ENCODE assay signal across 8 cellular contexts in genomic region chr11:31813242-31813960, GRCh38. TPM values are rescaled to one million over a fixed set of nuclear protein-coding genes. Genes with fewer than 3 reads are reported as not detected.
A peak's percentile ranks its signal among the peaks of the same experiment; 100 is the strongest.
DNase-seq lines count a peak whose midpoint lies in the region; ATAC-seq, FAIRE-seq and TF ChIP-seq lines count a peak whose summit lies in the region.

No MANE protein-coding gene starts in this region.

- H3K4me1 ChIP-seq in kidney (ENCODE audit: control insufficient read depth in 1 of 2, insufficient read depth in 1 of 2, low read depth in 1 of 2, low read length in 2 of 2), result peaks cover 8 to 34% of the 10 kb centered on the region in 2 donors
- H3K4me1 ChIP-seq in subcutaneous abdominal adipose tissue (ENCODE audit: control insufficient read depth in 5 of 5, insufficient read depth in 5 of 5, low read length in 5 of 5), result peaks cover 0 to 85% (median 84%) of the 10 kb centered on the region in 5 donors

- H3K27ac Mint-ChIP-seq in activated CD4-positive, alpha-beta T cell treated with anti-CD3 and anti-CD28 coated beads for 36 hours, result no peak overlapping the region
- H3K27ac Mint-ChIP-seq in activated CD8-positive, alpha-beta T cell treated with anti-CD3 and anti-CD28 coated beads for 36 hours, result no peak overlapping the region

- no peak overlapping the region for H3K9ac ChIP-seq in kidney (ENCODE audit: low read length in 2 of 2)
- no peak overlapping the region for H3K9ac ChIP-seq in subcutaneous abdominal adipose tissue (ENCODE audit: low read length in 5 of 5)

- peak overlapping the region; percentile 45 to 48 for H3K4me3 ChIP-seq in kidney (ENCODE audit: low read length in 2 of 2)
- peak overlapping the region in 4 of 5 donors; percentile 51 to 69 (median 62) for H3K4me3 ChIP-seq in subcutaneous abdominal adipose tissue (ENCODE audit: low read depth in 1 of 5, low read length in 5 of 5)

- no peak for DNase-seq in activated CD4-positive, alpha-beta T cell treated with anti-CD3 and anti-CD28 coated beads for 36 hours
- no peak for DNase-seq in activated CD4-positive, alpha-beta T cell treated with anti-CD3 and anti-CD28 coated beads for 1 hour
- no peak for DNase-seq in activated CD8-positive, alpha-beta T cell treated with anti-CD3 and anti-CD28 coated beads for 36 hours
- DNase-seq in kidney (no peak), H54 (ENCODE audit: insufficient read length, low spot score) (no peak), hepatic stellate cell (ENCODE audit: low spot score) (no peak)

- H3K36me3 ChIP-seq in kidney (ENCODE audit: control insufficient read depth in 1 of 2, insufficient read depth in 2 of 2, low read length in 2 of 2) (no peaks in the 10 kb centered on the region), subcutaneous abdominal adipose tissue (ENCODE audit: control insufficient read depth in 5 of 5, insufficient read depth in 5 of 5, low read length in 5 of 5) (no peaks in the 10 kb centered on the region)

- H3K4me1 Mint-ChIP-seq in activated CD4-positive, alpha-beta T cell treated with anti-CD3 and anti-CD28 coated beads for 36 hours, result peaks cover 51% of the 10 kb centered on the region
- H3K4me1 Mint-ChIP-seq in activated CD8-positive, alpha-beta T cell treated with anti-CD3 and anti-CD28 coated beads for 36 hours (ENCODE audit: low read depth), result peaks cover 53% of the 10 kb centered on the region

- H3K27ac ChIP-seq in kidney (ENCODE audit: low read depth in 2 of 2, low read length in 2 of 2), result no peak overlapping the region
- no peak overlapping the region for H3K27ac ChIP-seq in subcutaneous abdominal adipose tissue (ENCODE audit: low read depth, low read length)

- H3K9me3 Mint-ChIP-seq in activated CD4-positive, alpha-beta T cell treated with anti-CD3 and anti-CD28 coated beads for 36 hours (ENCODE audit: low read depth), result no peaks in the 10 kb centered on the region
- H3K9me3 Mint-ChIP-seq in activated CD8-positive, alpha-beta T cell treated with anti-CD3 and anti-CD28 coated beads for 36 hours, result no peaks in the 10 kb centered on the region

- POLR2A ChIA-PET in activated CD4-positive, alpha-beta T cell treated with anti-CD3 and anti-CD28 coated beads for 36 hours (lab: Charles Lee), result no interaction called here
- POLR2A ChIA-PET in activated CD8-positive, alpha-beta T cell treated with anti-CD3 and anti-CD28 coated beads for 36 hours (lab: Charles Lee), result interaction anchor here (1.0 to 1.3 kb wide), 2 partner anchors 9 to 11 kb away, joined by 4 read pairs; no protein-coding TSS in a partner anchor

- H3K9me3 ChIP-seq in kidney (ENCODE audit: control insufficient read depth in 1 of 2, low read length in 2 of 2) (no peaks in the 10 kb centered on the region), subcutaneous abdominal adipose tissue (ENCODE audit: control insufficient read depth in 5 of 5, low read length in 5 of 5) (no peaks in the 10 kb centered on the region)

- no peak for TF ChIP-seq POLR2A in H54 (IDR thresholded peaks at IDR 0.05; ENCODE audit: low read depth, low read length)

- no peaks in the 10 kb centered on the region for H3K36me3 Mint-ChIP-seq in activated CD4-positive, alpha-beta T cell treated with anti-CD3 and anti-CD28 coated beads for 36 hours (ENCODE audit: low read depth)
- H3K36me3 Mint-ChIP-seq in activated CD8-positive, alpha-beta T cell treated with anti-CD3 and anti-CD28 coated beads for 36 hours (ENCODE audit: low read depth), result no peaks in the 10 kb centered on the region

- peaks cover 60% of the 10 kb centered on the region for H3K27me3 Mint-ChIP-seq in activated CD4-positive, alpha-beta T cell treated with anti-CD3 and anti-CD28 coated beads for 36 hours
- peaks cover 70% of the 10 kb centered on the region for H3K27me3 Mint-ChIP-seq in activated CD8-positive, alpha-beta T cell treated with anti-CD3 and anti-CD28 coated beads for 36 hours

- intact Hi-C loops in activated CD4-positive, alpha-beta T cell treated with anti-CD3 and anti-CD28 coated beads for 36 hours (cut with DNase I, micrococcal nuclease), result loop anchor here (5.0 to 10.0 kb wide), 3 partner anchors 279 to 419 kb away; partner anchors contain the start of genes ELP4 (in 1 of the 2), IMMP1L (in 1 of the 2) and RCN1 (in 1 of the 2)
- intact Hi-C loops in activated CD8-positive, alpha-beta T cell treated with anti-CD3 and anti-CD28 coated beads for 36 hours (cut with micrococcal nuclease), result no loop called here
- intact Hi-C loops in kidney (cut with DNase I), result no loop called here

- peak overlapping the region; percentile 51 for H3K4me3 Mint-ChIP-seq in activated CD4-positive, alpha-beta T cell treated with anti-CD3 and anti-CD28 coated beads for 36 hours
- H3K4me3 Mint-ChIP-seq in activated CD8-positive, alpha-beta T cell treated with anti-CD3 and anti-CD28 coated beads for 36 hours, result peak overlapping the region; percentile 51

- no peak for ATAC-seq in activated CD4-positive, alpha-beta T cell treated with anti-CD3 and anti-CD28 coated beads for 36 hours
- ATAC-seq in activated CD8-positive, alpha-beta T cell treated with anti-CD3 and anti-CD28 coated beads for 36 hours, result no peak
- ATAC-seq in HG02981 (IDR thresholded peaks at IDR 0.05; ENCODE audit: unreplicated experiment), result no peak

- peaks cover 63 to 95% (median 83%) of the 10 kb centered on the region in 5 donors for H3K27me3 ChIP-seq in subcutaneous abdominal adipose tissue (ENCODE audit: control insufficient read depth in 5 of 5, insufficient read depth in 4 of 5, low read length in 5 of 5)

- no peak for FAIRE-seq in kidney (lab: Jason Lieb, UNC)
- FAIRE-seq in H54 (lab: Jason Lieb, UNC), result no peak

- TF ChIP-seq CTCF in activated CD8-positive, alpha-beta T cell treated with anti-CD3 and anti-CD28 coated beads for 36 hours (IDR thresholded peaks at IDR 0.05), result no peak
- no peak for TF ChIP-seq CTCF in kidney (IDR thresholded peaks at IDR 0.05; ENCODE audit: borderline replicate concordance, extremely low read depth, insufficient read depth)

- CTCF ChIA-PET in activated CD4-positive, alpha-beta T cell treated with anti-CD3 and anti-CD28 coated beads for 36 hours (lab: Charles Lee), result no interaction called here
- CTCF ChIA-PET in activated CD8-positive, alpha-beta T cell treated with anti-CD3 and anti-CD28 coated beads for 36 hours (lab: Charles Lee), result no interaction called here

RNA-seq across cellular contexts. Expression of gene PAX6, which starts 2.3 kb away (rescaled TPM):
- under 1 TPM in 1 of 2 experiments, not detected in 1; 0.07 TPM for total RNA-seq in activated CD4-positive, alpha-beta T cell treated with anti-CD3 and anti-CD28 coated beads for 36 hours
- not detected for total RNA-seq in activated CD8-positive, alpha-beta T cell treated with anti-CD3 and anti-CD28 coated beads for 36 hours
- not detected for total RNA-seq in kidney
- polyA plus RNA-seq in kidney (ENCODE audit: insufficient read depth, low read depth, low replicate concordance), result not detected

Comparison
In these comparisons a context has a peak if more than half of its experiments do, and no peak if none do; other contexts are left out.
1. intact Hi-C loops: an anchor here in activated CD4-positive, alpha-beta T cell treated with anti-CD3 and anti-CD28 coated beads for 36 hours (5.0 to 10.0 kb wide); none called in activated CD8-positive, alpha-beta T cell treated with anti-CD3 and anti-CD28 coated beads for 36 hours and kidney.